In the genomic region with DNA sequence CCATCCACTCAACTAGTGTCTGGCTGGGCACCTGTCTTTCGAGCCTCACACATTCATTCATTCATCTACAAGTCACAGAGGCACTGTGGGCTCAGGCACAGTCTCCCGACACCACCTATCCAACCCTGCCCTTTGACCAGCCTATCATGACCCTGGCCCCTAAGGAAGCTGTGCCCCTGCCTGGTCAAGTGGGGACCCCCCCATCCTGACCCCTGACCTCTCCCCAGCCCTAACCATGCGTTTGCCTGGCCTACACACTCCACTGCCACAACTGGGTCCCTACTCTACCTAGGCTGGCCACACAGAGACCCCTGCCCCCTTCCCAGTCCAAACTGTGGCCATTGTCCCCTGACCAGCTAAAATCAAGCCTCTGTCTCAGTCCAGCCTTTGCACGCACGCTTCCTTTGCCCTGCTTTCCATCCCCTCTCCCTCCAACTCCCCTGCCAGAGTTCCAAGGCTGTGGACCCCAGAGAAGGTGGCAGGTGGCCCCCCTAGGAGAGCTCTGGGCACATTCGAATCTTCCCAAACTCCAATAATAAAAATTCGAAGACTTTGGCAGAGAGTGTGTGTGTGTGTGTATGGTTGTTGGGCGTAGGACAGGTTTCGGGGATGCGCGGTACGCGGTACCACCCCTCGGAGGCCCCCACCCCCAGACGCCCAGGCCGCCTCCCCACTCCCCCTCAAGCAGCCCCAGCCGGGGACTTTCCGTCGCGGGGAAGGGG, we compare ENCODE assay signal across 8 cellular contexts. TPM values are rescaled to one million over a fixed set of nuclear protein-coding genes. Genes with fewer than 3 reads are reported as not detected.
A peak's percentile ranks its signal among the peaks of the same experiment; 100 is the strongest.
DNase-seq lines count a peak whose midpoint lies in the region; ATAC-seq and TF ChIP-seq lines count a peak whose summit lies in the region.

No MANE protein-coding gene starts in this region.

- no peaks in the 10 kb centered on the region for H3K9me3 ChIP-seq in ES-I3 (ENCODE audit: control insufficient read depth, insufficient read depth, low read length)
- no peaks in the 10 kb centered on the region for H3K9me3 ChIP-seq in Panc1 (ENCODE audit: control insufficient read depth, insufficient read depth, low read depth, low read length)
- no peaks in the 10 kb centered on the region for H3K9me3 ChIP-seq in endodermal cell (ENCODE audit: control insufficient read depth, low read length)

- TF ChIP-seq CTCF in Panc1 (IDR thresholded peaks at IDR 0.05), result no peak
- no peak for TF ChIP-seq CTCF in endodermal cell (conservative IDR thresholded peaks at IDR 0.05)
- TF ChIP-seq CTCF in osteocyte (IDR thresholded peaks at IDR 0.05), result no peak

- no peak for DNase-seq in Panc1 (ENCODE audit: low read depth, low spot score)
- DNase-seq in endodermal cell, result no peak
- DNase-seq in osteocyte (ENCODE audit: extremely low spot score, unreplicated experiment), result no peak
- DNase-seq in amygdala (lab: John Stamatoyannopoulos, UW), result no peak
- no peak for DNase-seq in stimulated activated CD4-positive, alpha-beta T cell treated with anti-CD3 and anti-CD28 coated beads, Interleukin-2, amount 100 ng/mL, for 24 hours
- DNase-seq in kidney tubule cell (ENCODE audit: low spot score), result no peak

- no peaks in the 10 kb centered on the region for H3K36me3 Mint-ChIP-seq in endodermal cell (ENCODE audit: low read depth)
- H3K36me3 Mint-ChIP-seq in osteocyte (ENCODE audit: unreplicated experiment), result no peaks in the 10 kb centered on the region

- ATAC-seq in Panc1, result peak; percentile 5
- no peak for ATAC-seq in GM19467 (IDR thresholded peaks at IDR 0.05; ENCODE audit: unreplicated experiment)

- H3K36me3 ChIP-seq in ES-I3 (ENCODE audit: insufficient read depth, low read length), result no peaks in the 10 kb centered on the region
- no peaks in the 10 kb centered on the region; the same call in 1 of the 2 replicates for H3K36me3 ChIP-seq in Panc1 (ENCODE audit: control insufficient read depth, insufficient read depth, low read length)
- H3K36me3 ChIP-seq in endodermal cell (ENCODE audit: control insufficient read depth, insufficient read depth, low read length), result no peaks in the 10 kb centered on the region

- POLR2A ChIA-PET in Panc1 (lab: Charles Lee), result interaction anchor here (0.6 kb wide), 1 partner anchor 9 kb away, joined by 3 read pairs; no protein-coding TSS in a partner anchor

- no peak overlapping the region; the same call in 1 of the 2 replicates for H3K27ac ChIP-seq in Panc1 (ENCODE audit: low read length)
- no peak overlapping the region for H3K27ac ChIP-seq in endodermal cell (ENCODE audit: low read depth, low read length)

- H3K4me1 ChIP-seq in ES-I3 (ENCODE audit: insufficient read depth, low read length) (no peaks in the 10 kb centered on the region), Panc1 (ENCODE audit: control insufficient read depth, insufficient read depth, low read length) (no peaks in the 10 kb centered on the region), endodermal cell (ENCODE audit: control insufficient read depth, insufficient read depth, low read length) (no peaks in the 10 kb centered on the region)

- H3K27ac Mint-ChIP-seq in endodermal cell, result no peak overlapping the region
- no peak overlapping the region for H3K27ac Mint-ChIP-seq in osteocyte (ENCODE audit: unreplicated experiment)

- H3K4me3 ChIP-seq in Panc1 (ENCODE audit: low read depth in 2 of 2, low read length in 2 of 2) (peak overlapping the region; percentile 57 to 60), endodermal cell (ENCODE audit: low read length) (peak overlapping the region; percentile 86)

- CTCF ChIA-PET in Panc1 (lab: Charles Lee), result interaction anchor here (0.6 to 2.3 kb wide), 2 partner anchors 12 to 56 kb away, joined by 3 to 9 read pairs; no protein-coding TSS in a partner anchor

- no peaks in the 10 kb centered on the region for H3K27me3 ChIP-seq in Panc1 (ENCODE audit: control insufficient read depth, insufficient read depth, low read length)
- H3K27me3 ChIP-seq in endodermal cell (ENCODE audit: control insufficient read depth, insufficient read depth, low read length, poor library complexity, severe bottlenecking), result peaks cover 14% of the 10 kb centered on the region

- H3K4me1 Mint-ChIP-seq in endodermal cell, result no peaks in the 10 kb centered on the region
- peaks cover 4% of the 10 kb centered on the region for H3K4me1 Mint-ChIP-seq in osteocyte (ENCODE audit: unreplicated experiment)

- H3K9me3 Mint-ChIP-seq in endodermal cell (no peaks in the 10 kb centered on the region), osteocyte (ENCODE audit: unreplicated experiment) (no peaks in the 10 kb centered on the region)

- BruUV-seq in Panc1 (replicated peaks; lab: Mats Ljungman, UMichigan), result no TSS peak

- in situ Hi-C loops in Panc1 (cut with HindIII; ENCODE audit: low pct_unique_long_range_greater_than_20kb, low sequenced_read_pairs), result no loop called here

- H3K4me3 Mint-ChIP-seq in endodermal cell (peak overlapping the region; percentile 75), osteocyte (ENCODE audit: unreplicated experiment) (peak overlapping the region; percentile 67)

- H3K9ac ChIP-seq in ES-I3 (ENCODE audit: low read depth, low read length), result peak overlapping the region; percentile 56
- H3K9ac ChIP-seq in endodermal cell (ENCODE audit: extremely low read depth, low read length, poor library complexity, severe bottlenecking), result peak overlapping the region; percentile 63

- H3K27me3 Mint-ChIP-seq in endodermal cell (ENCODE audit: insufficient read depth), result peaks cover 26% of the 10 kb centered on the region
- peaks cover 7% of the 10 kb centered on the region for H3K27me3 Mint-ChIP-seq in osteocyte (ENCODE audit: unreplicated experiment)

- 32 to 94% methylated on average over 2 to 13 of the region's 20 CpGs for WGBS in endodermal cell (ENCODE audit: insufficient coverage in 1 of 2, insufficient read length in 1 of 2), 2 experiments

- intact Hi-C loops in Panc1 (cut with micrococcal nuclease; ENCODE audit: unreplicated experiment), result no loop called here

RNA-seq across cellular contexts. Expression of a gene that starts 0.4 kb away (rescaled TPM):
- total RNA-seq in Panc1 (2021; ENCODE audit: unreplicated experiment) (10.2 TPM), endodermal cell (10 to 100 TPM; 10.3 to 10.8 TPM), osteocyte (1.8 and 1.9 TPM in 2 replicates)
- 10.8 TPM for polyA plus RNA-seq in Panc1 (2012; ENCODE audit: insufficient read length)
- 4.4 TPM for polyA plus RNA-seq in endodermal cell (2013, experiment 1 of 2)
- polyA plus RNA-seq in endodermal cell (2013, experiment 2 of 2), result 4.1 TPM

RNA-seq across cellular contexts. Expression of a gene that starts 3.2 kb away (rescaled TPM):
- not detected for total RNA-seq in Panc1 (2021; ENCODE audit: unreplicated experiment)
- not detected for polyA plus RNA-seq in Panc1 (2012; ENCODE audit: insufficient read length)
- not detected for total RNA-seq in endodermal cell
- polyA plus RNA-seq in endodermal cell (2013, experiment 1 of 2), result not detected
- polyA plus RNA-seq in endodermal cell (2013, experiment 2 of 2), result not detected
- not detected in 2 replicates for total RNA-seq in osteocyte

RNA-seq across cellular contexts. Expression of a gene that starts 25.0 kb away (rescaled TPM):
- total RNA-seq in Panc1 (2021; ENCODE audit: unreplicated experiment), result 15.2 TPM
- 31.2 TPM for polyA plus RNA-seq in Panc1 (2012; ENCODE audit: insufficient read length)
- total RNA-seq in endodermal cell, result 10 to 100 TPM; 17.1 to 24.3 TPM
- 11.6 TPM for polyA plus RNA-seq in endodermal cell (2013, experiment 1 of 2)
- polyA plus RNA-seq in endodermal cell (2013, experiment 2 of 2), result 11.2 TPM
- total RNA-seq in osteocyte, result 12.3 and 15.7 TPM in 2 replicates

RNA-seq across cellular contexts. Expression of a gene that starts 30.7 kb away (rescaled TPM):
- 0.54 TPM for total RNA-seq in Panc1 (2021; ENCODE audit: unreplicated experiment)
- 1.3 TPM for polyA plus RNA-seq in Panc1 (2012; ENCODE audit: insufficient read length)
- total RNA-seq in endodermal cell, result 1 to 10 TPM; 1.3 to 4.9 TPM
- 7.6 TPM for polyA plus RNA-seq in endodermal cell (2013, experiment 1 of 2)
- polyA plus RNA-seq in endodermal cell (2013, experiment 2 of 2), result 5.2 TPM
- total RNA-seq in osteocyte, result 0.30 and 0.63 TPM in 2 replicates

RNA-seq across cellular contexts. Expression of a gene that starts 41.4 kb away (rescaled TPM):
- 1.5 TPM for total RNA-seq in Panc1 (2021; ENCODE audit: unreplicated experiment)
- polyA plus RNA-seq in Panc1 (2012; ENCODE audit: insufficient read length), result 2.9 TPM
- 1 to 10 TPM in 1 of 2 donors, under 1 TPM in 1; 0.73 to 1.4 TPM for total RNA-seq in endodermal cell
- 1.9 TPM for polyA plus RNA-seq in endodermal cell (2013, experiment 1 of 2)
- 1.8 TPM for polyA plus RNA-seq in endodermal cell (2013, experiment 2 of 2)
- 1.8 and 2.1 TPM in 2 replicates for total RNA-seq in osteocyte
